In the genomic region with DNA sequence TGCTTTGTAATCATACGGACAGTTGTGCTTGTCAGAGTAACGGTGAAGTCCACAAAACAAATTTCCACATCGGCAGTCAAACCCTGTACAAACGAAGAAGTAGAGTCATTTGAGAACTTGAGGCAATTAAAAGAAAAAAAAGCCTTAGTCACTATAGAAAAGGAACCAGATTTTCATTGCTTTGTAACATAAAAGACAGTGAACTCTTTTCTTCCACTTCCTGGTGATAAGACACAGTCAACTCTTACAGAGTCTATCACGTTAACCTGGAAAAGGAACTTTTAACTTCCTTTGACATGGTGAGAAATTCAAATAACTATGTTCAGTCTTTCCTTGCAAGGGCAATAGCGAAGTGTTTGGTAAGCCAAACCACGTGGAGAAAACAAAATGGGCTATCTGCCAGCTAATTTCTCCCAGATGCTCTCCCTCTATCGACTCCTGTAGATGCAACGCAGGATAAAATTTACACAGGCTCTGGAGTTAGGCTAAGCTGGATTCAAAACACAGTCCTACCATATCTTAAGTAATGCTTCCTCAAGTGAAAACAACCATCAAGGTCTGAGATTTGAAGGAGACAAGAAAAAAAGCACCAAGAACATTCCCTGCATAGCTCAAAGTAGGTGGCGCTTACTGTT, we compare ENCODE assay signal across 10 cellular contexts. TPM values are rescaled to one million over a fixed set of nuclear protein-coding genes. Genes with fewer than 3 reads are reported as not detected.
DNase-seq lines count a peak whose midpoint lies in the region; ATAC-seq, FAIRE-seq and TF ChIP-seq lines count a peak whose summit lies in the region.
"Had no signal": no experiment of that assay in that cellular context is flagged by ENCODE, and none has a peak within 500 bp of the region (broad histone marks: within the 10 kb centered on the region; RNA-seq: fewer than 3 reads in every experiment).

No MANE protein-coding gene starts in this region.

- H3K9ac ChIP-seq in muscle layer of colon (ENCODE audit: low read length), result no peak overlapping the region
- H3K9ac ChIP-seq: parathyroid adenoma had no signal

- peaks cover 26% of the 10 kb centered on the region for H3K4me1 ChIP-seq in BE2C
- peaks cover 66% of the 10 kb centered on the region for H3K4me1 ChIP-seq in muscle layer of colon (ENCODE audit: insufficient read depth, low read length)
- H3K4me1 ChIP-seq: parathyroid adenoma had no signal

- peak; percentile 63 for DNase-seq in BE2C
- peak; percentile 74 for DNase-seq in NCI-H2171 treated with DMSO at 0.1 percent for 48 hours (lab: John Stamatoyannopoulos, UW)
- DNase-seq in chondrocyte (ENCODE audit: low spot score), result no peak
- no peak for DNase-seq in frontal cortex (ENCODE audit: low spot score in 2 of 2)
- DNase-seq in HEK293T (ENCODE audit: extremely low spot score), result no peak
- no peak for DNase-seq in erythroblast (lab: John Stamatoyannopoulos, UW)
- DNase-seq: DND-41 had no signal

- TF ChIP-seq POLR2A in erythroblast (IDR thresholded peaks at IDR 0.05; ENCODE audit: low read length), result no peak

- peaks cover 64% of the 10 kb centered on the region for H3K4me1 Mint-ChIP-seq in chondrocyte (ENCODE audit: low read depth)

- no peak for ATAC-seq in GM18870 (IDR thresholded peaks at IDR 0.05; ENCODE audit: unreplicated experiment)

- H3K27me3 Mint-ChIP-seq in chondrocyte (ENCODE audit: low read depth), result no peaks in the 10 kb centered on the region

- H3K36me3 ChIP-seq in BE2C, result peaks cover 84% of the 10 kb centered on the region
- peaks cover 57% of the 10 kb centered on the region for H3K36me3 ChIP-seq in muscle layer of colon (ENCODE audit: insufficient read depth, low read length)

- H3K4me3 ChIP-seq in BE2C (ENCODE audit: low read depth, low read length) (no peak overlapping the region), muscle layer of colon (ENCODE audit: low read depth in 1 of 2, low read length in 2 of 2) (no peak overlapping the region)

- peak overlapping the region; percentile 73 for H3K27ac Mint-ChIP-seq in chondrocyte (ENCODE audit: unreplicated experiment)

- H3K9me3 Mint-ChIP-seq in chondrocyte (ENCODE audit: low read depth), result no peaks in the 10 kb centered on the region

- H3K9me3 ChIP-seq in BE2C (no peaks in the 10 kb centered on the region), muscle layer of colon (ENCODE audit: low read length) (no peaks in the 10 kb centered on the region)

- peak overlapping the region; percentile 3 for H3K27ac ChIP-seq in muscle layer of colon (ENCODE audit: low read depth, low read length)
- H3K27ac ChIP-seq: parathyroid adenoma had no signal

- POLR2A ChIA-PET in HEK293T (lab: Yijun Ruan, JAX), result interaction anchor here (1.2 kb wide), 1 partner anchor 9 kb away, joined by 8 read pairs; a partner anchor contains a TSS

- CTCF ChIA-PET in HEK293T (lab: Yijun Ruan, JAX), result no interaction called here

- H3K4me3 Mint-ChIP-seq in chondrocyte (ENCODE audit: unreplicated experiment), result no peak overlapping the region

- TF ChIP-seq CTCF in BE2C (IDR thresholded peaks at IDR 0.05; ENCODE audit: low read depth, low read length) (no peak), chondrocyte (IDR thresholded peaks at IDR 0.05) (no peak)

- no peaks in the 10 kb centered on the region for H3K27me3 ChIP-seq in BE2C
- no peaks in the 10 kb centered on the region for H3K27me3 ChIP-seq in muscle layer of colon (ENCODE audit: control insufficient read depth in 1 of 2, insufficient read depth in 2 of 2, low read length in 2 of 2)

- peaks cover 59% of the 10 kb centered on the region for H3K36me3 Mint-ChIP-seq in chondrocyte (ENCODE audit: low read depth)

- no peak for FAIRE-seq in frontal cortex (lab: Jason Lieb, UNC)

TF ChIP-seq in HEK293T, 16 proteins besides CTCF, POLR2A, EP300 and RAD21:
- TF ChIP-seq ELF4 (IDR thresholded peaks at IDR 0.05) (no peak), ARNT (IDR thresholded peaks at IDR 0.05) (no peak), FOXK2 (IDR thresholded peaks at IDR 0.05) (no peak), NFRKB (IDR thresholded peaks at IDR 0.05) (no peak), SUZ12 (IDR thresholded peaks at IDR 0.05) (no peak), TARDBP (IDR thresholded peaks at IDR 0.05) (no peak), BHLHE40 (IDR thresholded peaks at IDR 0.05; ENCODE audit: borderline replicate concordance) (no peak), CTBP1 (IDR thresholded peaks at IDR 0.05; ENCODE audit: borderline replicate concordance) (no peak), ZNF384 (IDR thresholded peaks at IDR 0.05) (no peak), L3MBTL2 (conservative IDR thresholded peaks at IDR 0.05) (no peak), HDGF (IDR thresholded peaks at IDR 0.05; ENCODE audit: borderline replicate concordance) (no peak), LEF1 (IDR thresholded peaks at IDR 0.05; ENCODE audit: borderline replicate concordance) (no peak), FOXM1 (IDR thresholded peaks at IDR 0.05; ENCODE audit: borderline replicate concordance) (no peak), FOXA1 (IDR thresholded peaks at IDR 0.05) (no peak), SP1 (IDR thresholded peaks at IDR 0.05) (no peak)
- TF ChIP-seq, protein P1, sequence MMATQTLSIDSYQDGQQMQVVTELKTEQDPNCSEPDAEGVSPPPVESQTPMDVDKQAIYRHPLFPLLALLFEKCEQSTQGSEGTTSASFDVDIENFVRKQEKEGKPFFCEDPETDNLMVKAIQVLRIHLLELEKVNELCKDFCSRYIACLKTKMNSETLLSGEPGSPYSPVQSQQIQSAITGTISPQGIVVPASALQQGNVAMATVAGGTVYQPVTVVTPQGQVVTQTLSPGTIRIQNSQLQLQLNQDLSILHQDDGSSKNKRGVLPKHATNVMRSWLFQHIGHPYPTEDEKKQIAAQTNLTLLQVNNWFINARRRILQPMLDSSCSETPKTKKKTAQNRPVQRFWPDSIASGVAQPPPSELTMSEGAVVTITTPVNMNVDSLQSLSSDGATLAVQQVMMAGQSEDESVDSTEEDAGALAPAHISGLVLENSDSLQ (IDR thresholded peaks at IDR 0.05), result no peak

RNA-seq across cellular contexts. Expression of a gene that starts 8.9 kb away (rescaled TPM):
- 50.6 TPM for polyA plus RNA-seq in BE2C (2012; ENCODE audit: insufficient read depth, insufficient read length, low read depth)
- 151 to 163 TPM (median 157 TPM) in 3 replicates for total RNA-seq in chondrocyte
- total RNA-seq in frontal cortex, result 219 TPM

Comparison
In these comparisons a context has a peak if more than half of its experiments do, and no peak if none do; other contexts are left out.
1. DNase-seq: peak in BE2C (single experiment) and NCI-H2171 treated with DMSO at 0.1 percent for 48 hours (single experiment); none in chondrocyte (single experiment), frontal cortex (0 of 2), HEK293T (single experiment) and erythroblast (0 of 2).